ENCODE assay signal across 1 cellular context in the genomic region with DNA sequence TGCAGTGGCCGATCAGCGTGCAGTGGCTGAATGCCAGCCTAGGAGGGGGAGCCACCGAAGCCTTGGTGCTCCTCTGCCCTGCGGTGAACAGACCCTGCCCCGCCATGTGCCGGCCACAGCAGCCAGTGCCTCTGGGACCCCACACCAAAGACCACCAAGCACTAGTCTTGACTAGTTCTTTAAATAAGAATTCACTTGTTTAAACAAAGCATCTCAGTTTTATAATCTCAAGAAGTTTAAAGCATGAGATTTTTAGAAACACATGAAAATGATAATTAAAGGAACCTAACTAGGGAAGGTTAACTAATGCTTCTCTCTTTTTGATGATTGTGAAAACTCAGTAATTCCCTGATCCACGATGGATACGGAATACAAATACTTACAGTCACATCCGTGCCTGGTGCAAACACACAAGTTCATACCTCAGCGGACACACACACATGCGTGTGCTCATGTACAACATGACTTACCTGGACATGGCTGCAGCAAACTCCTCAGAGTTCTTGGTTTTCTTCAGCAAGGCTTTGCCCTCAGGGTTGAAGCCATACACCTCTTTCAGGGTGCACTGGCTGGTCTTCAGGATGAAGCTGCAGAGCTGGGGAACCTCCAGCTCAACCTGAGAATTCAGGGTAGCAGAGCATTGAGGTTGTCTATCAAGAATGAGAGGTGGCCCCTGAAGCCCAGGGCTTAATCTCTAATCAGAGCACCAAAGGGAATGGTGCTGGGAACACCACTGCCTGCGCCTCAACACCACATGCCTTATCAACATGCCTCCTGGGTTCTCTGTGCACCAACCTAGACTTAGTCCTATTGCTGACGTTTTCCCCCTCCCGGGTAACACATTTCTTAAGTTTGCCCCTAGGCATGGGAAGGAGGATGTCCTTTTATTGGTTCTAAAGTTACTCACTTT.
A peak's percentile ranks its signal among the peaks of the same experiment; 100 is the strongest.
TF ChIP-seq lines count a peak whose summit lies in the region.

No MANE protein-coding gene starts in this region.

TF ChIP-seq in HepG2, 621 proteins besides CTCF, POLR2A, EP300 and RAD21 (continued from another document and continues in another):
- TF ChIP-seq, protein P1, sequence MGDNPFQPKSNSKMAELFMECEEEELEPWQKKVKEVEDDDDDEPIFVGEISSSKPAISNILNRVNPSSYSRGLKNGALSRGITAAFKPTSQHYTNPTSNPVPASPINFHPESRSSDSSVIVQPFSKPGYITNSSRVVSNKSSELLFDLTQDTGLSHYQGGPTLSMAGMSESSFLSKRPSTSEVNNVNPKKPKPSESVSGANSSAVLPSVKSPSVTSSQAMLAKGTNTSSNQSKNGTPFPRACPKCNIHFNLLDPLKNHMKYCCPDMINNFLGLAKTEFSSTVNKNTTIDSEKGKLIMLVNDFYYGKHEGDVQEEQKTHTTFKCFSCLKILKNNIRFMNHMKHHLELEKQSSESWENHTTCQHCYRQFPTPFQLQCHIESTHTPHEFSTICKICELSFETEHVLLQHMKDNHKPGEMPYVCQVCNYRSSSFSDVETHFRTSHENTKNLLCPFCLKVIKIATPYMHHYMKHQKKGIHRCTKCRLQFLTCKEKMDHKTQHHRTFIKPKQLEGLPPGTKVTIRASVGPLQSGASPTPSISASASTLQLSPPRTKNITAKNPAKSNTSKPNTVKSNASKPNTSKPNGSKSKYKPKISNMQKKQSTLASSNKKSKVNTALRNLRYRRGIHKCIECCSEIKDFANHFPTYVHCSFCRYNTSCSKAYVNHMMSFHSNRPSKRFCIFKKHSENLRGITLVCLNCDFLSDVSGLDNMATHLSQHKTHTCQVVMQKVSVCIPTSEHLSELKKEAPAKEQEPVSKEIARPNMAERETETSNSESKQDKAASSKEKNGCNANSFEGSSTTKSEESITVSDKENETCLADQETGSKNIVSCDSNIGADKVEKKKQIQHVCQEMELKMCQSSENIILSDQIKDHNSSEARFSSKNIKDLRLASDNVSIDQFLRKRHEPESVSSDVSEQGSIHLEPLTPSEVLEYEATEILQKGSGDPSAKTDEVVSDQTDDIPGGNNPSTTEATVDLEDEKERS (CRISPR knock-in tag; IDR thresholded peaks at IDR 0.05), result peak; percentile 28; the same call in 1 of the 2 replicates
- TF ChIP-seq RARA (CRISPR knock-in tag; IDR thresholded peaks at IDR 0.05), result no peak
- TF ChIP-seq POLR2G (IDR thresholded peaks at IDR 0.05; ENCODE audit: low read depth, low read length), result peak; percentile 83
- no peak for TF ChIP-seq SP1 (IDR thresholded peaks at IDR 0.05)
- no peak for TF ChIP-seq SP1 (CRISPR knock-in tag; IDR thresholded peaks at IDR 0.05)
- TF ChIP-seq, protein P2, sequence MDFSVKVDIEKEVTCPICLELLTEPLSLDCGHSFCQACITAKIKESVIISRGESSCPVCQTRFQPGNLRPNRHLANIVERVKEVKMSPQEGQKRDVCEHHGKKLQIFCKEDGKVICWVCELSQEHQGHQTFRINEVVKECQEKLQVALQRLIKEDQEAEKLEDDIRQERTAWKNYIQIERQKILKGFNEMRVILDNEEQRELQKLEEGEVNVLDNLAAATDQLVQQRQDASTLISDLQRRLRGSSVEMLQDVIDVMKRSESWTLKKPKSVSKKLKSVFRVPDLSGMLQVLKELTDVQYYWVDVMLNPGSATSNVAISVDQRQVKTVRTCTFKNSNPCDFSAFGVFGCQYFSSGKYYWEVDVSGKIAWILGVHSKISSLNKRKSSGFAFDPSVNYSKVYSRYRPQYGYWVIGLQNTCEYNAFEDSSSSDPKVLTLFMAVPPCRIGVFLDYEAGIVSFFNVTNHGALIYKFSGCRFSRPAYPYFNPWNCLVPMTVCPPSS (IDR thresholded peaks at IDR 0.05), result no peak
- TF ChIP-seq KLF6 (CRISPR knock-in tag; IDR thresholded peaks at IDR 0.05), result 0 out of 2 replicates have a peak, but pooled peaks have one; percentile 42
- no peak for TF ChIP-seq ATAD3A (CRISPR knock-in tag; IDR thresholded peaks at IDR 0.05)
- TF ChIP-seq KLF13 (CRISPR knock-in tag; IDR thresholded peaks at IDR 0.05), result no peak
- no peak for TF ChIP-seq PRPF4 (IDR thresholded peaks at IDR 0.05; ENCODE audit: low read depth, low read length, poor library complexity, severe bottlenecking)
- TF ChIP-seq RNF2 (conservative IDR thresholded peaks at IDR 0.05; ENCODE audit: low read depth), result no peak
- peak; percentile 72; the same call in 1 of the 2 replicates for TF ChIP-seq ZNF615 (CRISPR knock-in tag; IDR thresholded peaks at IDR 0.05; ENCODE audit: borderline replicate concordance)
- TF ChIP-seq, protein P3, sequence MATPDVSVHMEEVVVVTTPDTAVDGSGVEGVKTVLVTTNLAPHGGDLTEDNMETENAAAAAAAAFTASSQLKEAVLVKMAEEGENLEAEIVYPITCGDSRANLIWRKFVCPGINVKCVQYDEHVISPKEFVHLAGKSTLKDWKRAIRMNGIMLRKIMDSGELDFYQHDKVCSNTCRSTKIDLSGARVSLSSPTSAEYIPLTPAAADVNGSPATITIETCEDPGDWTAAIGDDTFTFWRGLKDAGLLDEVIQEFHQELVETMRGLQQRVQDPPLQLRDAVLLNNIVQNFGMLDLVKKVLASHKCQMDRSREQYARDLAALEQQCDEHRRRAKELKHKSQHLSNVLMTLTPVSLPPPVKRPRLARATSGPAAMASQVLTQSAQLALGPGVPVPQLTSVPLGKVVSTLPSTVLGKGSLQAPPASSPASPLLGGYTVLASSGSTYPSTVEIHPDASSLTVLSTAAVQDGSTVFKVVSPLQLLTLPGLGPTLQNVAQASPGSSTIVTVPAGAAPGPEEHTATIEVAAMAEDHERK (CRISPR knock-in tag; IDR thresholded peaks at IDR 0.05; ENCODE audit: low read depth), result no peak
- no peak for TF ChIP-seq FOXO1 (CRISPR knock-in tag; IDR thresholded peaks at IDR 0.05)
- no peak for TF ChIP-seq SRF (IDR thresholded peaks at IDR 0.05; ENCODE audit: low read depth, low read length)
- TF ChIP-seq U2AF2 (IDR thresholded peaks at IDR 0.05; ENCODE audit: low read depth, low read length), result no peak
- TF ChIP-seq PAX8 (CRISPR knock-in tag; IDR thresholded peaks at IDR 0.05; ENCODE audit: borderline replicate concordance), result no peak
- no peak for TF ChIP-seq ZNF143 (CRISPR knock-in tag; IDR thresholded peaks at IDR 0.05)
- TF ChIP-seq, protein P4, sequence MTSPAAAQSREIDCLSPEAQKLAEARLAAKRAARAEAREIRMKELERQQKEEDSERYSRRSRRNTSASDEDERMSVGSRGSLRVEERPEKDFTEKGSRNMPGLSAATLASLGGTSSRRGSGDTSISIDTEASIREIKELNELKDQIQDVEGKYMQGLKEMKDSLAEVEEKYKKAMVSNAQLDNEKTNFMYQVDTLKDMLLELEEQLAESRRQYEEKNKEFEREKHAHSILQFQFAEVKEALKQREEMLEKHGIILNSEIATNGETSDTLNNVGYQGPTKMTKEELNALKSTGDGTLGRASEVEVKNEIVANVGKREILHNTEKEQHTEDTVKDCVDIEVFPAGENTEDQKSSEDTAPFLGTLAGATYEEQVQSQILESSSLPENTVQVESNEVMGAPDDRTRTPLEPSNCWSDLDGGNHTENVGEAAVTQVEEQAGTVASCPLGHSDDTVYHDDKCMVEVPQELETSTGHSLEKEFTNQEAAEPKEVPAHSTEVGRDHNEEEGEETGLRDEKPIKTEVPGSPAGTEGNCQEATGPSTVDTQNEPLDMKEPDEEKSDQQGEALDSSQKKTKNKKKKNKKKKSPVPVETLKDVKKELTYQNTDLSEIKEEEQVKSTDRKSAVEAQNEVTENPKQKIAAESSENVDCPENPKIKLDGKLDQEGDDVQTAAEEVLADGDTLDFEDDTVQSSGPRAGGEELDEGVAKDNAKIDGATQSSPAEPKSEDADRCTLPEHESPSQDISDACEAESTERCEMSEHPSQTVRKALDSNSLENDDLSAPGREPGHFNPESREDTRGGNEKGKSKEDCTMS (CRISPR knock-in tag; conservative IDR thresholded peaks at IDR 0.05), result no peak
- TF ChIP-seq XBP1 (CRISPR knock-in tag; IDR thresholded peaks at IDR 0.05), result no peak
- TF ChIP-seq, protein P5, sequence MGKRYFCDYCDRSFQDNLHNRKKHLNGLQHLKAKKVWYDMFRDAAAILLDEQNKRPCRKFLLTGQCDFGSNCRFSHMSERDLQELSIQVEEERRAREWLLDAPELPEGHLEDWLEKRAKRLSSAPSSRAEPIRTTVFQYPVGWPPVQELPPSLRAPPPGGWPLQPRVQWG (CRISPR knock-in tag; IDR thresholded peaks at IDR 0.05; ENCODE audit: borderline replicate concordance, low read depth), result no peak
- no peak for TF ChIP-seq ZNF12 (CRISPR knock-in tag; IDR thresholded peaks at IDR 0.05)
- TF ChIP-seq KLF9 (CRISPR knock-in tag; IDR thresholded peaks at IDR 0.05; ENCODE audit: low read depth), result peak; percentile 67; the same call in 1 of the 2 replicates
- TF ChIP-seq, protein P6, sequence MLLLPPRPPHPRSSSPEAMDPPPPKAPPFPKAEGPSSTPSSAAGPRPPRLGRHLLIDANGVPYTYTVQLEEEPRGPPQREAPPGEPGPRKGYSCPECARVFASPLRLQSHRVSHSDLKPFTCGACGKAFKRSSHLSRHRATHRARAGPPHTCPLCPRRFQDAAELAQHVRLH (CRISPR knock-in tag; IDR thresholded peaks at IDR 0.05; ENCODE audit: borderline replicate concordance, low read depth), result 0 out of 2 replicates have a peak, but pooled peaks have one; percentile 42
- no peak for TF ChIP-seq ZNF468 (CRISPR knock-in tag; IDR thresholded peaks at IDR 0.05)
- TF ChIP-seq SIN3A (IDR thresholded peaks at IDR 0.05; ENCODE audit: borderline replicate concordance, low read depth, low read length), result no peak
- TF ChIP-seq, protein P7, sequence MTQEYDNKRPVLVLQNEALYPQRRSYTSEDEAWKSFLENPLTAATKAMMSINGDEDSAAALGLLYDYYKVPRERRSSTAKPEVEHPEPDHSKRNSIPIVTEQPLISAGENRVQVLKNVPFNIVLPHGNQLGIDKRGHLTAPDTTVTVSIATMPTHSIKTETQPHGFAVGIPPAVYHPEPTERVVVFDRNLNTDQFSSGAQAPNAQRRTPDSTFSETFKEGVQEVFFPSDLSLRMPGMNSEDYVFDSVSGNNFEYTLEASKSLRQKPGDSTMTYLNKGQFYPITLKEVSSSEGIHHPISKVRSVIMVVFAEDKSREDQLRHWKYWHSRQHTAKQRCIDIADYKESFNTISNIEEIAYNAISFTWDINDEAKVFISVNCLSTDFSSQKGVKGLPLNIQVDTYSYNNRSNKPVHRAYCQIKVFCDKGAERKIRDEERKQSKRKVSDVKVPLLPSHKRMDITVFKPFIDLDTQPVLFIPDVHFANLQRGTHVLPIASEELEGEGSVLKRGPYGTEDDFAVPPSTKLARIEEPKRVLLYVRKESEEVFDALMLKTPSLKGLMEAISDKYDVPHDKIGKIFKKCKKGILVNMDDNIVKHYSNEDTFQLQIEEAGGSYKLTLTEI (CRISPR knock-in tag; conservative IDR thresholded peaks at IDR 0.05), result no peak
- TF ChIP-seq, protein P8, sequence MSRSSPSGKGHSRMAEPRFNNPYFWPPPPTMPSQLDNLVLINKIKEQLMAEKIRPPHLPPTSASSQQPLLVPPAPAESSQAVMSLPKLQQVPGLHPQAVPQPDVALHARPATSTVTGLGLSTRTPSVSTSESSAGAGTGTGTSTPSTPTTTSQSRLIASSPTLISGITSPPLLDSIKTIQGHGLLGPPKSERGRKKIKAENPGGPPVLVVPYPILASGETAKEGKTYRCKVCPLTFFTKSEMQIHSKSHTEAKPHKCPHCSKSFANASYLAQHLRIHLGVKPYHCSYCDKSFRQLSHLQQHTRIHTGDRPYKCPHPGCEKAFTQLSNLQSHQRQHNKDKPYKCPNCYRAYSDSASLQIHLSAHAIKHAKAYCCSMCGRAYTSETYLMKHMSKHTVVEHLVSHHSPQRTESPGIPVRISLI (CRISPR knock-in tag; IDR thresholded peaks at IDR 0.05; ENCODE audit: borderline replicate concordance), result 0 out of 2 replicates have a peak, but pooled peaks have one; percentile 16
- TF ChIP-seq ZNF747 (CRISPR knock-in tag; IDR thresholded peaks at IDR 0.05; ENCODE audit: borderline replicate concordance), result no peak
- TF ChIP-seq FOSL1 (CRISPR knock-in tag; IDR thresholded peaks at IDR 0.05; ENCODE audit: borderline replicate concordance), result 0 out of 2 replicates have a peak, but pooled peaks have one; percentile 17
- TF ChIP-seq ARNTL (CRISPR knock-in tag; IDR thresholded peaks at IDR 0.05), result peak; percentile 53; the same call in 1 of the 2 replicates
- TF ChIP-seq SMC3 (IDR thresholded peaks at IDR 0.05; ENCODE audit: low read length), result no peak
- TF ChIP-seq STAT5B (CRISPR knock-in tag; IDR thresholded peaks at IDR 0.05), result 0 out of 2 replicates have a peak, but pooled peaks have one; percentile 17
- TF ChIP-seq, protein P9, sequence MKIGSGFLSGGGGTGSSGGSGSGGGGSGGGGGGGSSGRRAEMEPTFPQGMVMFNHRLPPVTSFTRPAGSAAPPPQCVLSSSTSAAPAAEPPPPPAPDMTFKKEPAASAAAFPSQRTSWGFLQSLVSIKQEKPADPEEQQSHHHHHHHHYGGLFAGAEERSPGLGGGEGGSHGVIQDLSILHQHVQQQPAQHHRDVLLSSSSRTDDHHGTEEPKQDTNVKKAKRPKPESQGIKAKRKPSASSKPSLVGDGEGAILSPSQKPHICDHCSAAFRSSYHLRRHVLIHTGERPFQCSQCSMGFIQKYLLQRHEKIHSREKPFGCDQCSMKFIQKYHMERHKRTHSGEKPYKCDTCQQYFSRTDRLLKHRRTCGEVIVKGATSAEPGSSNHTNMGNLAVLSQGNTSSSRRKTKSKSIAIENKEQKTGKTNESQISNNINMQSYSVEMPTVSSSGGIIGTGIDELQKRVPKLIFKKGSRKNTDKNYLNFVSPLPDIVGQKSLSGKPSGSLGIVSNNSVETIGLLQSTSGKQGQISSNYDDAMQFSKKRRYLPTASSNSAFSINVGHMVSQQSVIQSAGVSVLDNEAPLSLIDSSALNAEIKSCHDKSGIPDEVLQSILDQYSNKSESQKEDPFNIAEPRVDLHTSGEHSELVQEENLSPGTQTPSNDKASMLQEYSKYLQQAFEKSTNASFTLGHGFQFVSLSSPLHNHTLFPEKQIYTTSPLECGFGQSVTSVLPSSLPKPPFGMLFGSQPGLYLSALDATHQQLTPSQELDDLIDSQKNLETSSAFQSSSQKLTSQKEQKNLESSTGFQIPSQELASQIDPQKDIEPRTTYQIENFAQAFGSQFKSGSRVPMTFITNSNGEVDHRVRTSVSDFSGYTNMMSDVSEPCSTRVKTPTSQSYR (CRISPR knock-in tag; IDR thresholded peaks at IDR 0.05; ENCODE audit: borderline replicate concordance), result no peak
- TF ChIP-seq, protein P10, sequence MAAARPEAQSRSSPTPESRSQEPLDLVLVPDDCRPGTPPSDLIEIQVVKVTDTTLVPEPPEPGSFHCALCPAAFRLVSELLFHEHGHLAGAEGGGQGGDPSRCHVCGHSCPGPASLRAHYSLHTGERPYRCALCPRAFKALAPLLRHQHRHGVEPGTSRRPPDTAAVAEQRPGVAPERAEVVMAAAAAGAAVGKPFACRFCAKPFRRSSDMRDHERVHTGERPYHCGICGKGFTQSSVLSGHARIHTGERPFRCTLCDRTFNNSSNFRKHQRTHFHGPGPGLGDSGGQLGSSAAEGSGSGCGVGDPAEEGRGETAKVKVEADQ (CRISPR knock-in tag; IDR thresholded peaks at IDR 0.05; ENCODE audit: borderline replicate concordance), result no peak
- TF ChIP-seq, protein P11, sequence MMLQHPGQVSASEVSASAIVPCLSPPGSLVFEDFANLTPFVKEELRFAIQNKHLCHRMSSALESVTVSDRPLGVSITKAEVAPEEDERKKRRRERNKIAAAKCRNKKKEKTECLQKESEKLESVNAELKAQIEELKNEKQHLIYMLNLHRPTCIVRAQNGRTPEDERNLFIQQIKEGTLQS (CRISPR knock-in tag; IDR thresholded peaks at IDR 0.05), result peak; percentile 36; the same call in 1 of the 2 replicates
- no peak for TF ChIP-seq LCORL (IDR thresholded peaks at IDR 0.05)
- TF ChIP-seq LCORL (CRISPR knock-in tag; IDR thresholded peaks at IDR 0.05), result no peak
- TF ChIP-seq GPN1 (CRISPR knock-in tag; IDR thresholded peaks at IDR 0.05; ENCODE audit: borderline replicate concordance), result no peak
- no peak; the same call in 1 of the 2 replicates for TF ChIP-seq MEIS2 (CRISPR knock-in tag; IDR thresholded peaks at IDR 0.05)
